Comparison of ENCODE assay signal across 1 cellular context in genomic region chr12:49902399-49903350, GRCh38.
TF ChIP-seq lines count a peak whose summit lies in the region.

No MANE protein-coding gene starts in this region.

TF ChIP-seq in GM12878, 131 proteins besides CTCF, POLR2A, EP300 and RAD21:
- no peak for TF ChIP-seq SREBF1 (IDR thresholded peaks at IDR 0.05; ENCODE audit: low read length)
- TF ChIP-seq KDM1A (IDR thresholded peaks at IDR 0.05; ENCODE audit: borderline replicate concordance), result no peak
- no peak for TF ChIP-seq CHD4 (IDR thresholded peaks at IDR 0.05)
- TF ChIP-seq WRNIP1 (IDR thresholded peaks at IDR 0.05; ENCODE audit: borderline replicate concordance, low read depth, low read length), result no peak
- TF ChIP-seq TARDBP (IDR thresholded peaks at IDR 0.05; ENCODE audit: borderline replicate concordance), result no peak
- no peak for TF ChIP-seq YBX1 (IDR thresholded peaks at IDR 0.05)
- no peak for TF ChIP-seq CHD1 (IDR thresholded peaks at IDR 0.05; ENCODE audit: low read depth, low read length)
- no peak for TF ChIP-seq ZNF24 (IDR thresholded peaks at IDR 0.05)
- TF ChIP-seq MXI1 (IDR thresholded peaks at IDR 0.05; ENCODE audit: low read depth, low read length), result no peak
- no peak for TF ChIP-seq ZBED1 (IDR thresholded peaks at IDR 0.05; ENCODE audit: borderline replicate concordance)
- no peak for TF ChIP-seq ZBTB40 (IDR thresholded peaks at IDR 0.05; ENCODE audit: borderline replicate concordance)
- no peak for TF ChIP-seq HDAC6 (IDR thresholded peaks at IDR 0.05; ENCODE audit: unreplicated experiment)
- no peak for TF ChIP-seq KLF5 (IDR thresholded peaks at IDR 0.05; ENCODE audit: partially characterized antibody)
TF ChIP-seq in GM12878: peak in this region for 0.
